In genomic region chr3:194985031-194985578, GRCh38 we compare ENCODE assay signal across 9 cellular contexts.
DNase-seq lines count a peak whose midpoint lies in the region; ATAC-seq and TF ChIP-seq lines count a peak whose summit lies in the region.
"Had no signal": no experiment of that assay in that cellular context is flagged by ENCODE, and none has a peak within 500 bp of the region (broad histone marks: within the 10 kb centered on the region; RNA-seq: fewer than 3 reads in every experiment).

No MANE protein-coding gene starts in this region.

- TF ChIP-seq POLR2A in Peyer's patch (IDR thresholded peaks at IDR 0.05), result no peak

- H3K4me1 Mint-ChIP-seq in Calu3 (ENCODE audit: low read depth, unreplicated experiment), result peaks cover 28% of the 10 kb centered on the region
- H3K4me1 Mint-ChIP-seq: activated B cell treated with CpG ODN at 0.5 μM for 24 hours had no signal

- peaks cover 0 to 10% (median 0%) of the 10 kb centered on the region in 4 donors for H3K4me1 ChIP-seq in Peyer's patch

- ATAC-seq in Right ventricle myocardium inferior (peak; percentile 92), GM19397 (IDR thresholded peaks at IDR 0.05; ENCODE audit: unreplicated experiment) (no peak), GM18519 (IDR thresholded peaks at IDR 0.05; ENCODE audit: low FRiP score, unreplicated experiment) (no peak)

- H3K27ac Mint-ChIP-seq in Calu3 (ENCODE audit: unreplicated experiment), result no peak overlapping the region

- H3K36me3 Mint-ChIP-seq in Calu3 (ENCODE audit: insufficient read depth, unreplicated experiment), result no peaks in the 10 kb centered on the region

- H3K4me3 ChIP-seq in Peyer's patch, result peak overlapping the region in 3 of 4 donors; percentile 12 to 42 (median 34)

- TF ChIP-seq CTCF in Calu3 (IDR thresholded peaks at IDR 0.05; ENCODE audit: unreplicated experiment) (peak; percentile 13), Peyer's patch (IDR thresholded peaks at IDR 0.05) (peak in 4 of 6 experiments; percentile 27 to 74 (median 66))

- peak overlapping the region; percentile 52 for H3K4me3 Mint-ChIP-seq in Calu3 (ENCODE audit: low read depth, unreplicated experiment)
- H3K4me3 Mint-ChIP-seq: activated B cell treated with CpG ODN at 0.5 μM for 24 hours had no signal

- intact Hi-C loops in Calu3 (cut with micrococcal nuclease; ENCODE audit: unreplicated experiment) (no loop called here), Right ventricle myocardium inferior (cut with DNase I) (loop anchor here (10.0 kb wide), 1 partner anchor 300 kb away; the partner anchor contains the start of gene FAM43A), posterior vena cava (cut with DNase I) (no loop called here)

- peaks cover 0 to 3% (median 0%) of the 10 kb centered on the region in 4 donors for H3K9me3 ChIP-seq in Peyer's patch

- H3K9me3 Mint-ChIP-seq in Calu3 (ENCODE audit: low read depth, unreplicated experiment), result no peaks in the 10 kb centered on the region
- H3K9me3 Mint-ChIP-seq: activated B cell treated with CpG ODN at 0.5 μM for 24 hours had no signal

- CTCF ChIA-PET in Calu3 (lab: Charles Lee), result interaction anchor here (1.1 to 3.5 kb wide), 2 partner anchors 302 to 314 kb away, joined by 4 to 20 read pairs; partner anchors contain the start of gene LSG1

- DNase-seq in Calu3 (peak; percentile 57), Peyer's patch (peak in 2 of 3 donors; percentile 81), Right ventricle myocardium inferior (ENCODE audit: missing footprints) (peak; percentile 83), posterior vena cava (ENCODE audit: low spot score) (peak; percentile 93), AML-193 (lab: John Stamatoyannopoulos, UW) (no peak), NCI-H82 treated with DMSO at 0.1 percent for 48 hours (lab: John Stamatoyannopoulos, UW; ENCODE audit: unreplicated experiment) (no peak)
- DNase-seq: activated B cell treated with CpG ODN at 0.5 μM for 24 hours had no signal

- peaks cover 39% of the 10 kb centered on the region for H3K27me3 Mint-ChIP-seq in Calu3 (ENCODE audit: unreplicated experiment)

- peak overlapping the region in 1 of 4 donors; percentile 8 for H3K27ac ChIP-seq in Peyer's patch

- BruUV-seq in Calu3 (replicated peaks; lab: Mats Ljungman, UMichigan), result no TSS peak

- no peaks in the 10 kb centered on the region for H3K27me3 ChIP-seq in Peyer's patch

- H3K36me3 ChIP-seq in Peyer's patch, result no peaks in the 10 kb centered on the region

Comparison
In these comparisons a context has a peak if more than half of its experiments do, and no peak if none do; other contexts are left out.
1. DNase-seq: peak in Calu3 (single experiment), Peyer's patch (2 of 3), Right ventricle myocardium inferior (single experiment) and posterior vena cava (single experiment); none in AML-193 (0 of 2) and NCI-H82 treated with DMSO at 0.1 percent for 48 hours (single experiment).